In the genomic region with DNA sequence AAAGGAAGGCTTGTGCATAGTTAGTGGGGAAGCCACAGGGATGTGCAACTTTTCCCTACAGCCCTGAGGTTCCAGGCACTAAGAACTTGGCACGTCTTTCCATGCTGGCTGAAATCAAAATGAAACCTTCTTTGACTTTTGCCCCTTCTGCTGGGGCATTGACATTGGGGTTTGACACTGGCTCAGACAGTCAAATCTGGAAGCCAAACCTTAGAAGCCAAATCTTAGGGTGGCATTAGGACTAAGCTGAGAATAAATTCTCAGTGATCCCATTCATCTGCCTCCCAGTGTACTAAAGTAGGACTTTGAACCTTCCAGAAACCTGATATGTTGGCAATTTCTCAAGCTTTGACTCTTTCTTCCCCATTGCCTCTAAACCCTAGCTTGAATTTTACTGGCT, we compare ENCODE assay signal across 21 cellular contexts. TPM values are rescaled to one million over a fixed set of nuclear protein-coding genes. Genes with fewer than 3 reads are reported as not detected.
"Had no signal": no experiment of that assay in that cellular context is flagged by ENCODE, and none has a peak within 500 bp of the region (broad histone marks: within the 10 kb centered on the region; RNA-seq: fewer than 3 reads in every experiment).

No MANE protein-coding gene starts in this region.

- H3K27ac ChIP-seq: esophagus squamous epithelium, gastrocnemius medialis, lower lobe of right lung, spleen, thyroid gland had no signal

- H3K9me3 ChIP-seq: esophagus squamous epithelium, gastrocnemius medialis, lower lobe of right lung, spleen, thyroid gland had no signal

- H3K4me3 ChIP-seq: esophagus squamous epithelium, gastrocnemius medialis, lower lobe of right lung, spleen, thyroid gland had no signal

- H3K27me3 ChIP-seq: esophagus squamous epithelium, gastrocnemius medialis, spleen, thyroid gland had no signal

- ATAC-seq: activated CD8-positive, alpha-beta T cell treated with anti-CD3 and anti-CD28 coated beads, Interleukin-2, amount 10 ng/mL, durations not matched to agents 7 days and 5 days; effector memory CD8-positive, alpha-beta T cell; gastrocnemius medialis; lower lobe of right lung; naive thymus-derived CD4-positive, alpha-beta T cell; stimulated activated naive CD8-positive, alpha-beta T cell treated with anti-CD3 and anti-CD28 coated beads, Interleukin-15, Interleukin-2, amounts not matched to agents 100 U/mL and 50 U/mL, for 24 hours had no signal

- H3K4me1 ChIP-seq: esophagus squamous epithelium, gastrocnemius medialis, lower lobe of right lung, spleen, thyroid gland had no signal

- DNase-seq: activated CD4-positive, alpha-beta T cell treated with anti-CD3 and anti-CD28 coated beads for 1 hour; activated CD4-positive, alpha-beta T cell treated with anti-CD3 and anti-CD28 coated beads, Interleukin-2, amount 50 U/mL, for 1 hour; activated CD8-positive, alpha-beta T cell treated with anti-CD3 and anti-CD28 coated beads, Interleukin-2, amount 10 ng/mL, durations not matched to agents 7 days and 5 days; activated gamma-delta T cell; central memory CD4-positive, alpha-beta T cell; effector memory CD8-positive, alpha-beta T cell; esophagus squamous epithelium; lower lobe of right lung; naive thymus-derived CD4-positive, alpha-beta T cell; spleen; stimulated activated CD4-positive, alpha-beta T cell treated with anti-CD3 and anti-CD28 coated beads, Interleukin-4, amount 100 ng/mL, for 24 hours; stimulated activated naive CD8-positive, alpha-beta T cell treated with anti-CD3 and anti-CD28 coated beads, Interleukin-15, Interleukin-2, amounts not matched to agents 100 U/mL and 50 U/mL, for 24 hours; T-helper 9 cell; thyroid gland had no signal

- H3K36me3 ChIP-seq: esophagus squamous epithelium, gastrocnemius medialis, lower lobe of right lung, spleen, thyroid gland had no signal

RNA-seq across cellular contexts. Expression of gene INSYN2A, which starts 31.3 kb away (rescaled TPM):
- total RNA-seq: activated CD8-positive, alpha-beta T cell treated with anti-CD3 and anti-CD28 coated beads, Interleukin-2, amount 10 ng/mL, durations not matched to agents 7 days and 5 days; activated T-helper 1 cell treated with anti-CD3 and anti-CD28 coated beads, Interleukin-12 subunit alpha, Interleukin-12 subunit beta, Interleukin-2, Interleukin-4 antibody, amounts not matched to agents 30 ng/mL and 10 ng/mL and 1 ng/mL, durations not matched to agents 14 hours and 24 hours and 36 hours; aorta; dermis microvascular lymphatic vessel endothelial cell; gastrocnemius medialis; lower lobe of right lung; mucosa of gallbladder; naive thymus-derived CD4-positive, alpha-beta T cell; subcutaneous adipose tissue; T-helper 1 cell treated with Interleukin-12 subunit alpha and Interleukin-12 subunit beta and Interleukin-4 antibody, amounts not matched to agents 30 ng/mL and 1 ng/mL, for 36 hours had no signal
- polyA plus RNA-seq: aorta; naive thymus-derived CD4-positive, alpha-beta T cell had no signal
